In genomic region chrX:136183917-136184316, GRCh38 we compare ENCODE assay signal across 23 cellular contexts. TPM values are rescaled to one million over a fixed set of nuclear protein-coding genes. Genes with fewer than 3 reads are reported as not detected.
A peak's percentile ranks its signal among the peaks of the same experiment; 100 is the strongest.
DNase-seq lines count a peak whose midpoint lies in the region; ATAC-seq and TF ChIP-seq lines count a peak whose summit lies in the region.
"Had no signal": no experiment of that assay in that cellular context is flagged by ENCODE, and none has a peak within 500 bp of the region (broad histone marks: within the 10 kb centered on the region; RNA-seq: fewer than 3 reads in every experiment).

No MANE protein-coding gene starts in this region.

- in situ Hi-C loops in mammary epithelial cell (cut with MboI; ENCODE audit: low sequenced_read_pairs in 2 of 2) = no loop called here

- H3K27ac Mint-ChIP-seq in MCF 10A (ENCODE audit: low read depth, unreplicated experiment) (peak overlapping the region; percentile 53), nephron progenitor cell (peak overlapping the region; percentile 88)

- POLR2A ChIA-PET in MCF 10A (lab: Yijun Ruan, JAX) = interaction anchor here (1.1 kb wide), 1 partner anchor 16 kb away, joined by 3 read pairs; no protein-coding TSS in a partner anchor

- DNase-seq in MCF 10A (ENCODE audit: unreplicated experiment) = no peak
- DNase-seq in mammary epithelial cell = no peak
- DNase-seq in esophagus squamous epithelium (lab: John Stamatoyannopoulos, UW) = no peak
- DNase-seq in nephron progenitor cell = no peak
- DNase-seq in tibial artery = no peak
- DNase-seq in germinal center (ENCODE audit: low spot score) = no peak
- no peak for DNase-seq in stimulated activated CD4-positive, alpha-beta T cell treated with anti-CD3 and anti-CD28 coated beads, Interleukin-2, amount 100 ng/mL, for 48 hours
- DNase-seq: C1 segment of cervical spinal cord; dorsolateral prefrontal cortex; hippocampal formation; Kasumi-1; midbrain; NCI-H1105 treated with DMSO at 0.1 percent for 48 hours; NCI-H2107; NCI-H524 treated with DMSO at 0.1 percent for 48 hours; nucleus accumbens; PC-3; stimulated activated CD8-positive, alpha-beta memory T cell treated with anti-CD3 and anti-CD28 coated beads, Interleukin-4, amount 100 ng/mL, for 48 hours; testis had no signal

- H3K36me3 Mint-ChIP-seq in MCF 10A (ENCODE audit: insufficient read depth, unreplicated experiment) (no peaks in the 10 kb centered on the region), nephron progenitor cell (ENCODE audit: low read depth) (no peaks in the 10 kb centered on the region)

- no peak overlapping the region for H2AFZ ChIP-seq in mammary epithelial cell (ENCODE audit: low read depth, low read length)

- 64% methylated on average over 1 of the region's 1 CpG for WGBS in mammary epithelial cell (ENCODE audit: low coverage, missing lambda C conversion rate)
- WGBS in esophagus squamous epithelium, 2 donors = 38% methylated on average over 1 of the region's 1 CpG

- H3K36me3 ChIP-seq in mammary epithelial cell (ENCODE audit: insufficient read depth, low read length) (no peaks in the 10 kb centered on the region), esophagus squamous epithelium (no peaks in the 10 kb centered on the region), tibial artery (no peaks in the 10 kb centered on the region)

- peaks cover 49% of the 10 kb centered on the region for H3K27me3 Mint-ChIP-seq in MCF 10A (ENCODE audit: insufficient read depth, unreplicated experiment)
- no peaks in the 10 kb centered on the region for H3K27me3 Mint-ChIP-seq in nephron progenitor cell (ENCODE audit: low read depth, poor library complexity)

- H4K20me1 ChIP-seq in mammary epithelial cell (ENCODE audit: insufficient read depth, low read length) = no peaks in the 10 kb centered on the region

- no peak for TF ChIP-seq POLR2A in esophagus squamous epithelium (IDR thresholded peaks at IDR 0.05)

- H3K4me1 ChIP-seq in mammary epithelial cell (ENCODE audit: insufficient read depth, low read length) = no peaks in the 10 kb centered on the region
- peaks cover 0 to 31% (median 13%) of the 10 kb centered on the region in 3 donors for H3K4me1 ChIP-seq in esophagus squamous epithelium
- H3K4me1 ChIP-seq in tibial artery = peaks cover 0 to 98% (median 18%) of the 10 kb centered on the region in 4 donors
- H3K4me1 ChIP-seq: testis had no signal

- H3K79me2 ChIP-seq in mammary epithelial cell (ENCODE audit: insufficient read depth, low read length) = no peaks in the 10 kb centered on the region

- H3K4me1 Mint-ChIP-seq in MCF 10A (ENCODE audit: insufficient read depth, unreplicated experiment) (peaks cover 5% of the 10 kb centered on the region), nephron progenitor cell (peaks cover 31% of the 10 kb centered on the region)

- BruUV-seq in MCF 10A (replicated peaks; lab: Mats Ljungman, UMichigan) = no TSS peak
- no TSS peak for BruUV-seq in mammary epithelial cell (replicated peaks; lab: Mats Ljungman, UMichigan)

- CTCF ChIA-PET in MCF 10A (lab: Yijun Ruan, JAX) (no interaction called here), mammary epithelial cell (lab: Charles Lee; ENCODE audit: low non-redundant PET) (no interaction called here)

- no peak overlapping the region for H3K4me3 ChIP-seq in mammary epithelial cell (replicated peaks in 1 of 3; ENCODE audit: insufficient read depth in 1 of 3, low read depth in 2 of 3, low read length in 3 of 3)
- no peak overlapping the region for H3K4me3 ChIP-seq in esophagus squamous epithelium
- no peak overlapping the region for H3K4me3 ChIP-seq in tibial artery
- H3K4me3 ChIP-seq: dorsolateral prefrontal cortex, testis had no signal

- no peak overlapping the region for H3K9ac ChIP-seq in mammary epithelial cell (ENCODE audit: insufficient read depth, low read length)

- H3K27me3 ChIP-seq in mammary epithelial cell (ENCODE audit: insufficient read depth, low read length) (no peaks in the 10 kb centered on the region), esophagus squamous epithelium (no peaks in the 10 kb centered on the region), tibial artery (no peaks in the 10 kb centered on the region)
- H3K27me3 ChIP-seq: testis had no signal

- intact Hi-C loops in MCF 10A (cut with micrococcal nuclease) = no loop called here
- intact Hi-C loops in mammary epithelial cell (cut with micrococcal nuclease) = no loop called here
- intact Hi-C loops in esophagus squamous epithelium (cut with DNase I) = no loop called here
- intact Hi-C loops in tibial artery (cut with DNase I; ENCODE audit: low total_unique reads) = no loop called here

- no peak overlapping the region for H3K4me2 ChIP-seq in mammary epithelial cell (ENCODE audit: insufficient read depth, low read depth, low read length)

- H3K9me3 Mint-ChIP-seq in MCF 10A (ENCODE audit: unreplicated experiment) = no peaks in the 10 kb centered on the region
- H3K9me3 Mint-ChIP-seq in nephron progenitor cell = peaks cover 22% of the 10 kb centered on the region

- H3K4me3 Mint-ChIP-seq in MCF 10A (ENCODE audit: unreplicated experiment) (no peak overlapping the region), nephron progenitor cell (peak overlapping the region; percentile 18)

- no peak for ATAC-seq in HG03039 (IDR thresholded peaks at IDR 0.05; ENCODE audit: unreplicated experiment)
- ATAC-seq: esophagus mucosa, HCT116, PC-3 had no signal

- TF ChIP-seq CTCF in MCF 10A (IDR thresholded peaks at IDR 0.05; ENCODE audit: unreplicated experiment) = no peak
- no peak for TF ChIP-seq CTCF in mammary epithelial cell (conservative IDR thresholded peaks at IDR 0.05 in 1 of 2, IDR thresholded peaks at IDR 0.05 in 1 of 2; ENCODE audit: extremely low read depth in 1 of 2, insufficient read depth in 1 of 2, low read depth in 1 of 2, low read length in 2 of 2)
- no peak for TF ChIP-seq CTCF in esophagus squamous epithelium (IDR thresholded peaks at IDR 0.05)
- TF ChIP-seq CTCF in nephron progenitor cell (IDR thresholded peaks at IDR 0.05) = no peak
- no peak for TF ChIP-seq CTCF in tibial artery (IDR thresholded peaks at IDR 0.05)

- no peaks in the 10 kb centered on the region for H3K9me3 ChIP-seq in mammary epithelial cell (replicated peaks; ENCODE audit: insufficient read depth, low read length)
- no peaks in the 10 kb centered on the region for H3K9me3 ChIP-seq in esophagus squamous epithelium
- no peaks in the 10 kb centered on the region for H3K9me3 ChIP-seq in tibial artery
- H3K9me3 ChIP-seq: testis had no signal

- dilution Hi-C loops in mammary epithelial cell (cut with HindIII; ENCODE audit: low sequenced_read_pairs) = no loop called here

- H3K27ac ChIP-seq in mammary epithelial cell (ENCODE audit: insufficient read depth, low read depth, low read length) (no peak overlapping the region), esophagus squamous epithelium (peak overlapping the region in 3 of 4 donors; percentile 42 to 72 (median 66)), tibial artery (peak overlapping the region; percentile 61 to 71)
- H3K27ac ChIP-seq: dorsolateral prefrontal cortex, testis had no signal

RNA-seq across cellular contexts. Expression of gene FHL1, which starts 36.6 kb away (rescaled TPM):
- total RNA-seq in MCF 10A (2022) = 16.6 and 19.4 TPM in 2 replicates
- 10 to 100 TPM in 1 of 2 donors, 1 to 10 TPM in 1; 1.3 to 82.8 TPM for total RNA-seq in mammary epithelial cell
- 34.5 TPM for polyA plus RNA-seq in mammary epithelial cell
- polyA minus RNA-seq in mammary epithelial cell = 31.0 TPM
- 100 to 1,000 TPM in 2 of 4 donors, 10 to 100 TPM in 2; 17.1 to 509 (median 70.4) TPM for total RNA-seq in esophagus squamous epithelium
- total RNA-seq: HT-29 had no signal
